15 cellular contexts compared by ENCODE assay signal in the genomic region with DNA sequence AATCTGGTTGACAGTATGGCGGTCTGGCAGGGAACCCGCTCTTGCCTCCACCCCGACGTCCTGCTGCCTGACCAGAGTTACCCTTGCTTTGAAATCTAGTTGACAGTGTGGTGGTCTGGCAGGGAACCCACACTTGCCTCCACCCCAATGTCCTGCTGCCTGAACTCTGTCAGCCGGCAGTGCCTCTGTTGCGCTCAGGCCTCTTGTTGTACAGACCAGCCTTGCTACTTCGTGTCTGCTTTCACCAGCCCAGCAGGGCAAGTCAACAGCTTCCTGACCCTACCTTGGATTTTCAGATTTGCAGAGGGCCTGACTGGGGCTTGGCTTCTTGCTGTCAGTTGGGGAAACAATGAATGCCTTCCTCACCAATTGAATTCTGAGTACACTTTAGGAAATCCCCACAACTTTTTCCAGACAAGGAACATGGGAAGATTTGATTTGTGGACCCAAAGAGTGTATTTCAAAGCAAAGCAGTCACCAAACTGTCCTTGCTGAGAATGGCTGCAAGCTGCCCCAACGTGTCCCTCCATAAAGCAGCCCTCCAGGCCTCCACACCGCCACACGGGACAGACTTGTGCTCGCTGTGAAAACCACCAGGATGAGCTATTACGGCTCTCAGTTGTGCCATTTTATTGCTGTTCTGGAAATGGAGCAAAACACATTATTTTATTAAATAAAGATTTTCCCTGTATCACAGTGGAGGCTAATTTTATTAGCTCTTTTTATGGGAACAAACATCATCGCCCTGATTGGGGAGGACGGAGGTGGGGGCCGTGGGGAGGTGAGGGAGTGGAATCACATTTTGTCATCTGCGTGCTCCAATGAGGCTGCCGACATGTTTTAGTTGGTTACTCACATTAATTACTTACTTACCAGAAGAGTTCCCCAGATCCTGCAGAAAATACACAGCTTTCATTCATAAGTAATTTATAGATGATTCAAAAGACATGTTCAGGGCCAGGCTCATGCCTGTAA.
DNase-seq lines count a peak whose midpoint lies in the region; ATAC-seq, FAIRE-seq and TF ChIP-seq lines count a peak whose summit lies in the region.
"Had no signal": no experiment of that assay in that cellular context is flagged by ENCODE, and none has a peak within 500 bp of the region (broad histone marks: within the 10 kb centered on the region; RNA-seq: fewer than 3 reads in every experiment).

No MANE protein-coding gene starts in this region.

- H3K18ac ChIP-seq in IMR-90 (ENCODE audit: low read depth, low read length) (peak overlapping the region; percentile 89), mesenchymal stem cell (ENCODE audit: low read depth in 1 of 2, low read length in 2 of 2) (peak overlapping the region in 1 of 2 experiments; percentile 81)

- intact Hi-C loops in IMR-90 (cut with micrococcal nuclease), result loop anchor here (2.0 to 10.0 kb wide), 2 partner anchors 133 to 209 kb away; no protein-coding TSS in a partner anchor

- TF ChIP-seq RAD21 in IMR-90 (IDR thresholded peaks at IDR 0.05; ENCODE audit: low read length), result no peak

- H2AFZ ChIP-seq in IMR-90 (replicated peaks; ENCODE audit: low read length, poor library complexity) (no peak overlapping the region), mesenchymal stem cell (ENCODE audit: low read depth, low read length) (no peak overlapping the region)

- peak overlapping the region; percentile 86 for H3K27ac Mint-ChIP-seq in chondrocyte (ENCODE audit: unreplicated experiment)
- H3K27ac Mint-ChIP-seq: activated CD4-positive, alpha-beta memory T cell treated with anti-CD3 and anti-CD28 coated beads, Interleukin-2, amount 10 ng/mL, durations not matched to agents 7 days and 5 days had no signal

- H4K91ac ChIP-seq in IMR-90 (ENCODE audit: insufficient read depth, low read depth, low read length) (peak overlapping the region; percentile 83), mesenchymal stem cell (ENCODE audit: low read length) (peak overlapping the region; percentile 20)

- H3K14ac ChIP-seq in IMR-90 (replicated peaks; ENCODE audit: low read depth, low read length) (peak overlapping the region; percentile 78), mesenchymal stem cell (ENCODE audit: low read length in 2 of 2) (peak overlapping the region in 1 of 2 experiments; percentile 63)

- FAIRE-seq in RCC 7860 (lab: Jason Lieb, UNC) (no peak), GM12891 (lab: Jason Lieb, UNC) (no peak)
- FAIRE-seq: colon, kidney had no signal

- POLR2A ChIA-PET in IMR-90 (lab: Charles Lee; ENCODE audit: unreplicated experiment), result no interaction called here

- no peak overlapping the region for H3K4me3 Mint-ChIP-seq in chondrocyte (ENCODE audit: unreplicated experiment)
- H3K4me3 Mint-ChIP-seq: activated CD4-positive, alpha-beta memory T cell treated with anti-CD3 and anti-CD28 coated beads, Interleukin-2, amount 10 ng/mL, durations not matched to agents 7 days and 5 days had no signal

- peaks cover 89% of the 10 kb centered on the region for H3K4me1 Mint-ChIP-seq in chondrocyte (ENCODE audit: low read depth)
- H3K4me1 Mint-ChIP-seq: activated CD4-positive, alpha-beta memory T cell treated with anti-CD3 and anti-CD28 coated beads, Interleukin-2, amount 10 ng/mL, durations not matched to agents 7 days and 5 days had no signal

- peaks cover 15 to 49% of the 10 kb centered on the region in 2 experiments; a peak in 3 of 4 replicates for H3K79me1 ChIP-seq in IMR-90 (ENCODE audit: low read depth in 1 of 2, low read length in 2 of 2)
- H3K79me1 ChIP-seq in mesenchymal stem cell (replicated peaks; ENCODE audit: low read length, poor library complexity, severe bottlenecking), result peaks cover 17% of the 10 kb centered on the region

- dilution Hi-C loops in IMR-90 (cut with HindIII; ENCODE audit: low sequenced_read_pairs, unreplicated experiment), result no loop called here

- in situ Hi-C loops in IMR-90 (cut with MboI; ENCODE audit: low sequenced_read_pairs), result no loop called here

- no peak overlapping the region for H3K9ac ChIP-seq in IMR-90 (ENCODE audit: low read depth, low read length)
- H3K9ac ChIP-seq in mesenchymal stem cell (ENCODE audit: low read length), result no peak overlapping the region
- H3K9ac ChIP-seq: BLaER1 had no signal

- CTCF ChIA-PET in IMR-90 (lab: Yijun Ruan, JAX), result interaction anchor here (0.6 kb wide), 1 partner anchor 96 kb away, joined by 3 read pairs; no protein-coding TSS in a partner anchor

- H2BK20ac ChIP-seq in IMR-90 (ENCODE audit: low read depth, low read length), result peak overlapping the region; percentile 78

- peaks cover 4% of the 10 kb centered on the region for H3K9me3 Mint-ChIP-seq in chondrocyte (ENCODE audit: low read depth)
- H3K9me3 Mint-ChIP-seq: activated CD4-positive, alpha-beta memory T cell treated with anti-CD3 and anti-CD28 coated beads, Interleukin-2, amount 10 ng/mL, durations not matched to agents 7 days and 5 days had no signal

- no peaks in the 10 kb centered on the region for H3K27me3 Mint-ChIP-seq in chondrocyte (ENCODE audit: low read depth)
- H3K27me3 Mint-ChIP-seq: activated CD4-positive, alpha-beta memory T cell treated with anti-CD3 and anti-CD28 coated beads, Interleukin-2, amount 10 ng/mL, durations not matched to agents 7 days and 5 days had no signal

- H2BK120ac ChIP-seq in IMR-90 (ENCODE audit: low read depth, low read length), result peak overlapping the region; percentile 85
- H2BK120ac ChIP-seq in mesenchymal stem cell (ENCODE audit: low read depth, low read length), result no peak overlapping the region

- no peaks in the 10 kb centered on the region for H3K9me3 ChIP-seq in IMR-90 (ENCODE audit: control insufficient read depth, insufficient read depth, low read length)
- H3K9me3 ChIP-seq in mesenchymal stem cell (ENCODE audit: control insufficient read depth, low read length), result no peaks in the 10 kb centered on the region
- H3K9me3 ChIP-seq in thoracic aorta, result no peaks in the 10 kb centered on the region
- H3K9me3 ChIP-seq: BLaER1 had no signal

- peaks cover 29% of the 10 kb centered on the region for H3K9me1 ChIP-seq in IMR-90 (ENCODE audit: insufficient read depth, low read length)

- DNase-seq in IMR-90 (no peak), chondrocyte (ENCODE audit: low spot score) (no peak), mesenchymal stem cell (no peak), thoracic aorta (ENCODE audit: low spot score) (no peak), RCC 7860 (ENCODE audit: low spot score) (no peak), GM12891 (ENCODE audit: insufficient read length, low spot score) (no peak)
- DNase-seq: activated CD4-positive, alpha-beta memory T cell treated with anti-CD3 and anti-CD28 coated beads, Interleukin-2, amount 10 ng/mL, durations not matched to agents 7 days and 5 days; DMS153; erythroblast; kidney; NCI-H510A treated with DMSO at 0.1 percent for 48 hours; stimulated activated CD4-positive, alpha-beta T cell treated with anti-CD3 and anti-CD28 coated beads, Interleukin-15, amount 100 ng/mL, for 24 hours had no signal

- peak overlapping the region; percentile 75 for H2AK9ac ChIP-seq in IMR-90 (replicated peaks; ENCODE audit: low read depth, low read length, poor library complexity)

- H3K27ac ChIP-seq in IMR-90 (ENCODE audit: insufficient read depth, low read length), result peak overlapping the region; percentile 34; the same call in 1 of the 2 replicates
- H3K27ac ChIP-seq in mesenchymal stem cell (ENCODE audit: low read length, poor library complexity, severe bottlenecking), result no peak overlapping the region
- peak overlapping the region; percentile 73 to 84 for H3K27ac ChIP-seq in thoracic aorta
- H3K27ac ChIP-seq: BLaER1 had no signal

- H3K4ac ChIP-seq in IMR-90 (ENCODE audit: low read depth, low read length) (peak overlapping the region; percentile 80), mesenchymal stem cell (ENCODE audit: low read depth in 1 of 2, low read length in 2 of 2) (peak overlapping the region in 1 of 2 experiments; percentile 57)

- ATAC-seq in IMR-90 (ENCODE audit: low read depth) (no peak), thoracic aorta (ENCODE audit: insufficient number of reproducible peaks, low FRiP score, low read depth) (no peak), GM19455 (IDR thresholded peaks at IDR 0.05; ENCODE audit: unreplicated experiment) (no peak)

- peak overlapping the region; percentile 43 for H2BK15ac ChIP-seq in IMR-90 (ENCODE audit: low read depth, low read length)
- no peak overlapping the region for H2BK15ac ChIP-seq in mesenchymal stem cell (ENCODE audit: low read depth, poor library complexity, severe bottlenecking)

- peak overlapping the region; percentile 20 to 24; a peak in 3 of 4 replicates for H4K8ac ChIP-seq in IMR-90 (ENCODE audit: low read depth in 2 of 2, low read length in 2 of 2)
- no peak overlapping the region for H4K8ac ChIP-seq in mesenchymal stem cell (ENCODE audit: low read length)

- BruUV-seq in IMR-90 (replicated peaks; lab: Mats Ljungman, UMichigan), result no TSS peak

- peaks cover 33% of the 10 kb centered on the region for H3K4me1 ChIP-seq in IMR-90 (ENCODE audit: control insufficient read depth, insufficient read depth, low read length)
- peaks cover 28% of the 10 kb centered on the region for H3K4me1 ChIP-seq in mesenchymal stem cell (ENCODE audit: control insufficient read depth, insufficient read depth, low read depth, low read length)
- peaks cover 24 to 76% of the 10 kb centered on the region in 2 donors for H3K4me1 ChIP-seq in thoracic aorta (ENCODE audit: control insufficient read depth in 1 of 2, low read depth in 2 of 2)
- H3K4me1 ChIP-seq: BLaER1 had no signal

- H3K4me3 ChIP-seq in IMR-90 (ENCODE audit: insufficient read depth, low read depth, low read length) (no peak overlapping the region), mesenchymal stem cell (ENCODE audit: insufficient read depth in 1 of 2, low read depth in 1 of 2, low read length in 2 of 2) (no peak overlapping the region), thoracic aorta (no peak overlapping the region)
- H3K4me3 ChIP-seq: BLaER1 had no signal

- peak overlapping the region in 1 of 2 experiments; percentile 75 for H2BK12ac ChIP-seq in mesenchymal stem cell (ENCODE audit: low read length in 2 of 2)

- H2AK5ac ChIP-seq in IMR-90 (ENCODE audit: low read depth, low read length) (peak overlapping the region; percentile 94), mesenchymal stem cell (ENCODE audit: low read length, severe bottlenecking) (peak overlapping the region; percentile 7)

- no peaks in the 10 kb centered on the region for H4K20me1 ChIP-seq in IMR-90 (ENCODE audit: insufficient read depth, low read length)
- H4K20me1 ChIP-seq: BLaER1 had no signal

- TF ChIP-seq CTCF in IMR-90 (conservative IDR thresholded peaks at IDR 0.05; ENCODE audit: low read depth, low read length) (no peak), chondrocyte (IDR thresholded peaks at IDR 0.05) (no peak), thoracic aorta (IDR thresholded peaks at IDR 0.05) (no peak)

- H3K4me2 ChIP-seq in IMR-90 (ENCODE audit: low read depth, low read length) (no peak overlapping the region), mesenchymal stem cell (ENCODE audit: low read length, poor library complexity, severe bottlenecking) (no peak overlapping the region)
- H3K4me2 ChIP-seq: BLaER1 had no signal

- no peak for TF ChIP-seq POLR2A in IMR-90 (IDR thresholded peaks at IDR 0.05; ENCODE audit: low read depth, low read length)
- TF ChIP-seq POLR2A in GM12891 (IDR thresholded peaks at IDR 0.05; ENCODE audit: low read depth, low read length), result no peak

- H2BK5ac ChIP-seq in IMR-90 (ENCODE audit: low read depth, low read length, poor library complexity, severe bottlenecking) (peak overlapping the region; percentile 90), mesenchymal stem cell (ENCODE audit: low read depth, low read length, poor library complexity, severe bottlenecking) (no peak overlapping the region)

- no peaks in the 10 kb centered on the region for H3K36me3 Mint-ChIP-seq in chondrocyte (ENCODE audit: low read depth)

- WGBS in IMR-90 (ENCODE audit: extremely low coverage in 2 of 2, insufficient read length in 1 of 2), 2 experiments, result 70% methylated on average over 2 of the region's 17 CpGs; no CpG with 5 or more reads in 1 of the 2 experiments
- 92% methylated on average over 14 of the region's 17 CpGs for WGBS in mesenchymal stem cell

- H3K27me3 ChIP-seq in IMR-90 (ENCODE audit: control insufficient read depth, insufficient read depth, low read length) (no peaks in the 10 kb centered on the region), mesenchymal stem cell (ENCODE audit: control insufficient read depth in 1 of 2, insufficient read depth in 1 of 2, low read length in 2 of 2) (no peaks in the 10 kb centered on the region), thoracic aorta (replicated peaks; ENCODE audit: insufficient read depth) (no peaks in the 10 kb centered on the region)
- H3K27me3 ChIP-seq: BLaER1 had no signal

- H3K56ac ChIP-seq in IMR-90 (ENCODE audit: extremely low read depth, insufficient read depth, low read length), result no peak overlapping the region

- H3K23ac ChIP-seq in IMR-90 (ENCODE audit: low read depth, low read length), result peak overlapping the region; percentile 28
- H3K23ac ChIP-seq in mesenchymal stem cell (ENCODE audit: low read length in 2 of 2), result no peak overlapping the region

- H3K36me3 ChIP-seq in IMR-90 (ENCODE audit: control insufficient read depth, insufficient read depth, low read length), result no peaks in the 10 kb centered on the region
- no peaks in the 10 kb centered on the region for H3K36me3 ChIP-seq in mesenchymal stem cell (ENCODE audit: control insufficient read depth in 1 of 2, insufficient read depth in 2 of 2, low read depth in 1 of 2, low read length in 2 of 2)
- no peaks in the 10 kb centered on the region for H3K36me3 ChIP-seq in thoracic aorta
- H3K36me3 ChIP-seq: BLaER1 had no signal

- peak overlapping the region; percentile 73 for H4K5ac ChIP-seq in IMR-90 (ENCODE audit: low read depth, low read length)
